1 cellular context compared by ENCODE assay signal in the genomic region with DNA sequence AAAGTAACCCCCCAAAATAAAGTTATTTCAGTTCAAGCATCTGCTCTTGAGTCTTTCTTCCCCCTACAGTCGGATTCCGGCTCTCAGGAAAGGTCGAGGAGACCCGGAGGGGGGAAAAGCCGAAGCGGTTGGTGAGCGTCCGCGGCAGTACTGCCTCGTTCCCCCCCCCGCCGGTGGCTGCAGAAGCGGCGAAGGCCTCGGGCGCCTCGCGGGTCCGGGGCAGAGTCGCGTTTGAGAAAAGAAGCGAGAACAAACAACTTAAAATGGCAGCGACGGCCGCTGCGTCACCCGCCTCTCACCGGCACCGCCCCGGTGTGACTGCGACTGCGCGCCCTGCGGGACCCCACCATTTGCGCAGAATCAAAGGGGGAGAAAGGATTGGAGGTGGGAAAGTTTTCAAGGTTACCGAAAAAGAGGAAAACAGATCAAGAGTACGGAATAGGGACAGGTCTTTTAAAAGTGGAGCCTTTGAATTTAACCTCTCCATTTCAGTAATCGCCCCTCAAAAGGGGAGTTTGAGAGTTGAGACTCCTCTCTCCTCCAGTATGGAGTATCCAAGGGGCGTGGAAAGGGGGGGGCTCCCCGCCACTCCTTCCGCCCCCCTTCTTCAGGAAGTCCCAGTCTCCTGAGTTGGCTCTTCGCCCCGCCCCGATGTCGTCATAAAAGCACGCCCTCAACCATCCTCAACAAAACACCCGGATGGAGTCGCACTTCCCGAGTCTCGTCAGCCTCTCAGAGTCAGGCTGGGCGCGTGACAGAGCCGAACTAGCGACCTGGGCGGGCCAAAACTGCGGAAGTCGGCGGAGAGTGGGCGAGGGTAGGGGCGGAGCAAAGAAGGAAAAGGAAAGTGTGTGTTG.
TF ChIP-seq lines count a peak whose summit lies in the region.

No MANE protein-coding gene starts in this region.

TF ChIP-seq in WTC11, 78 proteins besides CTCF, POLR2A, EP300 and RAD21 (continued from another document and continues in another):
- TF ChIP-seq AR (CRISPR knock-in tag; IDR thresholded peaks at IDR 0.05), result no peak; the same call in 1 of the 2 replicates
- no peak for TF ChIP-seq ERG (CRISPR knock-in tag; IDR thresholded peaks at IDR 0.05)
- no peak for TF ChIP-seq JUN (CRISPR knock-in tag; IDR thresholded peaks at IDR 0.05)
- TF ChIP-seq GABPB1 (CRISPR knock-in tag; IDR thresholded peaks at IDR 0.05), result peak; percentile 76
- no peak for TF ChIP-seq ZNF396 (CRISPR knock-in tag; IDR thresholded peaks at IDR 0.05; ENCODE audit: borderline replicate concordance)
- TF ChIP-seq SMAD3 (CRISPR knock-in tag; IDR thresholded peaks at IDR 0.05; ENCODE audit: borderline replicate concordance), result no peak
- peak; percentile 92 for TF ChIP-seq CREM (CRISPR knock-in tag; IDR thresholded peaks at IDR 0.05)
- no peak for TF ChIP-seq ZNF219 (CRISPR knock-in tag; IDR thresholded peaks at IDR 0.05; ENCODE audit: borderline replicate concordance)
- TF ChIP-seq ARID4B (CRISPR knock-in tag; IDR thresholded peaks at IDR 0.05; ENCODE audit: borderline replicate concordance), result no peak; the same call in 1 of the 2 replicates
- no peak for TF ChIP-seq GTF2I (CRISPR knock-in tag; conservative IDR thresholded peaks at IDR 0.05)
- TF ChIP-seq SOX15 (CRISPR knock-in tag; IDR thresholded peaks at IDR 0.05), result no peak
- TF ChIP-seq ZNF121 (CRISPR knock-in tag; IDR thresholded peaks at IDR 0.05), result no peak
- TF ChIP-seq CDX4 (CRISPR knock-in tag; IDR thresholded peaks at IDR 0.05; ENCODE audit: borderline replicate concordance), result no peak
- TF ChIP-seq NR3C1 (CRISPR knock-in tag; conservative IDR thresholded peaks at IDR 0.05; ENCODE audit: low read depth), result no peak
- TF ChIP-seq, protein P1, sequence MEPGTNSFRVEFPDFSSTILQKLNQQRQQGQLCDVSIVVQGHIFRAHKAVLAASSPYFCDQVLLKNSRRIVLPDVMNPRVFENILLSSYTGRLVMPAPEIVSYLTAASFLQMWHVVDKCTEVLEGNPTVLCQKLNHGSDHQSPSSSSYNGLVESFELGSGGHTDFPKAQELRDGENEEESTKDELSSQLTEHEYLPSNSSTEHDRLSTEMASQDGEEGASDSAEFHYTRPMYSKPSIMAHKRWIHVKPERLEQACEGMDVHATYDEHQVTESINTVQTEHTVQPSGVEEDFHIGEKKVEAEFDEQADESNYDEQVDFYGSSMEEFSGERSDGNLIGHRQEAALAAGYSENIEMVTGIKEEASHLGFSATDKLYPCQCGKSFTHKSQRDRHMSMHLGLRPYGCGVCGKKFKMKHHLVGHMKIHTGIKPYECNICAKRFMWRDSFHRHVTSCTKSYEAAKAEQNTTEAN (CRISPR knock-in tag; IDR thresholded peaks at IDR 0.05), result no peak
- TF ChIP-seq IRF1 (CRISPR knock-in tag; IDR thresholded peaks at IDR 0.05), result no peak
- no peak for TF ChIP-seq KAT7 (CRISPR knock-in tag; IDR thresholded peaks at IDR 0.05; ENCODE audit: borderline replicate concordance)
- no peak for TF ChIP-seq ELF4 (CRISPR knock-in tag; IDR thresholded peaks at IDR 0.05; ENCODE audit: low read depth)
- TF ChIP-seq ZNF317 (CRISPR knock-in tag; IDR thresholded peaks at IDR 0.05; ENCODE audit: borderline replicate concordance, low read depth), result no peak
- TF ChIP-seq MXD4 (CRISPR knock-in tag; IDR thresholded peaks at IDR 0.05; ENCODE audit: borderline replicate concordance), result no peak
- TF ChIP-seq ZNF425 (CRISPR knock-in tag; conservative IDR thresholded peaks at IDR 0.05), result no peak
- TF ChIP-seq ZBTB21 (CRISPR knock-in tag; IDR thresholded peaks at IDR 0.05; ENCODE audit: borderline replicate concordance), result no peak
- TF ChIP-seq ATF1 (CRISPR knock-in tag; IDR thresholded peaks at IDR 0.05), result no peak
- no peak for TF ChIP-seq NFE2L1 (CRISPR knock-in tag; IDR thresholded peaks at IDR 0.05)
- TF ChIP-seq RELA (CRISPR knock-in tag; IDR thresholded peaks at IDR 0.05; ENCODE audit: borderline replicate concordance), result no peak
- TF ChIP-seq, protein P2, sequence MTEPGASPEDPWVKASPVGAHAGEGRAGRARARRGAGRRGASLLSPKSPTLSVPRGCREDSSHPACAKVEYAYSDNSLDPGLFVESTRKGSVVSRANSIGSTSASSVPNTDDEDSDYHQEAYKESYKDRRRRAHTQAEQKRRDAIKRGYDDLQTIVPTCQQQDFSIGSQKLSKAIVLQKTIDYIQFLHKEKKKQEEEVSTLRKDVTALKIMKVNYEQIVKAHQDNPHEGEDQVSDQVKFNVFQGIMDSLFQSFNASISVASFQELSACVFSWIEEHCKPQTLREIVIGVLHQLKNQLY (CRISPR knock-in tag; IDR thresholded peaks at IDR 0.05), result no peak
- TF ChIP-seq NR1H2 (CRISPR knock-in tag; IDR thresholded peaks at IDR 0.05), result no peak
- 0 out of 2 replicates have a peak, but pooled peaks have one; percentile 54 for TF ChIP-seq PRRX2 (CRISPR knock-in tag; IDR thresholded peaks at IDR 0.05)
- TF ChIP-seq ZNF138 (CRISPR knock-in tag; conservative IDR thresholded peaks at IDR 0.05), result no peak
- TF ChIP-seq ZSCAN18 (CRISPR knock-in tag; IDR thresholded peaks at IDR 0.05), result no peak
- no peak for TF ChIP-seq IRF2 (CRISPR knock-in tag; IDR thresholded peaks at IDR 0.05; ENCODE audit: borderline replicate concordance, low read depth)
- TF ChIP-seq TCF7 (CRISPR knock-in tag; IDR thresholded peaks at IDR 0.05; ENCODE audit: low read depth), result no peak
- TF ChIP-seq ZNF512 (CRISPR knock-in tag; IDR thresholded peaks at IDR 0.05; ENCODE audit: borderline replicate concordance), result no peak
- no peak for TF ChIP-seq JAZF1 (CRISPR knock-in tag; IDR thresholded peaks at IDR 0.05)
